ENCODE assay signal across 8 cellular contexts in genomic region chr1:67700692-67701410, GRCh38. TPM values are rescaled to one million over a fixed set of nuclear protein-coding genes. Genes with fewer than 3 reads are reported as not detected.
DNase-seq lines count a peak whose midpoint lies in the region; TF ChIP-seq lines count a peak whose summit lies in the region.

No MANE protein-coding gene starts in this region.

- H3K36me3 ChIP-seq in HUES64 (ENCODE audit: insufficient read depth, low read length): no peaks in the 10 kb centered on the region; the same call in 1 of the 2 replicates

- no peak overlapping the region for H3K4me3 Mint-ChIP-seq in nephron
- no peak overlapping the region for H3K4me3 Mint-ChIP-seq in immature natural killer cell

- H3K9me3 Mint-ChIP-seq in nephron (no peaks in the 10 kb centered on the region), immature natural killer cell (no peaks in the 10 kb centered on the region)

- peaks cover 13% of the 10 kb centered on the region for H3K4me1 ChIP-seq in HUES64 (ENCODE audit: insufficient read depth, low read length)

- WGBS in HUES64: 28% methylated on average over 8 of the region's 8 CpGs

- H3K36me3 Mint-ChIP-seq in nephron (ENCODE audit: low read depth): peaks cover 19% of the 10 kb centered on the region
- peaks cover 0 to under 1% (median 0%) of the 10 kb centered on the region in 3 donors for H3K36me3 Mint-ChIP-seq in immature natural killer cell

- peak; percentile 29 for TF ChIP-seq CTCF in astrocyte of the cerebellum (IDR thresholded peaks at IDR 0.05; ENCODE audit: low read depth, low read length, missing control alignments)
- peak in 2 of 3 experiments; percentile 17 to 31 for TF ChIP-seq CTCF in nephron (IDR thresholded peaks at IDR 0.05; ENCODE audit: unreplicated experiment in 3 of 3)

- no peak overlapping the region for H3K9ac ChIP-seq in HUES64 (ENCODE audit: low read depth, low read length)

- peak overlapping the region; percentile 15 for H3K27ac ChIP-seq in HUES64 (ENCODE audit: low read depth, low read length)

- peak; percentile 35 for DNase-seq in NCI-H82 (lab: John Stamatoyannopoulos, UW)
- DNase-seq in NCI-H82 treated with DMSO at 0.1 percent for 48 hours (lab: John Stamatoyannopoulos, UW; ENCODE audit: unreplicated experiment): no peak
- DNase-seq in astrocyte of the cerebellum (ENCODE audit: low read depth): peak; percentile 34
- DNase-seq in hypothalamus (lab: John Stamatoyannopoulos, UW): no peak
- no peak for DNase-seq in 8988T
- DNase-seq in immature natural killer cell: no peak

- H3K4me1 Mint-ChIP-seq in nephron (peaks cover 20% of the 10 kb centered on the region), immature natural killer cell (no peaks in the 10 kb centered on the region)

- no peak overlapping the region; the same call in 1 of the 2 replicates for H3K4me3 ChIP-seq in HUES64 (ENCODE audit: low read length)
- H3K4me3 ChIP-seq in astrocyte of the cerebellum (ENCODE audit: low read depth, low read length): no peak overlapping the region

- in situ Hi-C loops in astrocyte of the cerebellum (cut with HindIII; ENCODE audit: low sequenced_read_pairs): no loop called here

- H3K27ac Mint-ChIP-seq in nephron (peak overlapping the region in 2 of 3 experiments; percentile 23 to 33), immature natural killer cell (no peak overlapping the region)

- no peaks in the 10 kb centered on the region for H3K27me3 ChIP-seq in HUES64 (ENCODE audit: insufficient read depth, low read length)

- H3K27me3 Mint-ChIP-seq in nephron (ENCODE audit: low read depth) (no peaks in the 10 kb centered on the region), immature natural killer cell (ENCODE audit: low read depth in 3 of 3) (peaks cover 0 to 4% (median 0%) of the 10 kb centered on the region in 3 donors)

- H3K9me3 ChIP-seq in HUES64 (ENCODE audit: insufficient read depth, low read depth, low read length): no peaks in the 10 kb centered on the region

RNA-seq across cellular contexts. Expression of gene GADD45A, which starts 15.8 kb away (rescaled TPM):
- polyA plus RNA-seq in HUES64 (2013, experiment 1 of 2): 12.3 TPM
- 14.5 TPM for polyA plus RNA-seq in HUES64 (2013, experiment 2 of 2)
- 10 to 100 TPM; 14.3 to 21.6 (median 18.5) TPM for polyA plus RNA-seq in immature natural killer cell

Comparison
In these comparisons a context has a peak if more than half of its experiments do, and no peak if none do; other contexts are left out.
1. DNase-seq: peak in NCI-H82 (single experiment) and astrocyte of the cerebellum (single experiment); none in NCI-H82 treated with DMSO at 0.1 percent for 48 hours (single experiment), hypothalamus (0 of 51), 8988T (single experiment) and immature natural killer cell (0 of 3).
2. H3K27ac Mint-ChIP-seq: peak in nephron (2 of 3); none in immature natural killer cell (0 of 6).